ENCODE assay signal across 8 cellular contexts in genomic region chr11:102495161-102496042, GRCh38. TPM values are rescaled to one million over a fixed set of nuclear protein-coding genes. Genes with fewer than 3 reads are reported as not detected.
DNase-seq lines count a peak whose midpoint lies in the region; ATAC-seq and TF ChIP-seq lines count a peak whose summit lies in the region.

No MANE protein-coding gene starts in this region.

- H2AFZ ChIP-seq in Karpas-422 (ENCODE audit: low read length) = 0 out of 2 replicates have a peak overlapping the region, but pooled peaks have one; percentile 0

- no peaks in the 10 kb centered on the region for H3K9me2 ChIP-seq in Karpas-422 (replicated peaks; ENCODE audit: insufficient read depth, low read length)

- no peaks in the 10 kb centered on the region for H3K27me3 ChIP-seq in H7 (ENCODE audit: control insufficient read depth, insufficient read depth, low read length)
- no peaks in the 10 kb centered on the region for H3K27me3 ChIP-seq in Karpas-422 (ENCODE audit: low read length)
- no peaks in the 10 kb centered on the region for H3K27me3 ChIP-seq in right cardiac atrium (ENCODE audit: control insufficient read depth, insufficient read depth)

- H3K36me3 ChIP-seq in H7 (replicated peaks; ENCODE audit: control insufficient read depth, insufficient read depth, low read length) (no peaks in the 10 kb centered on the region), Karpas-422 (ENCODE audit: insufficient read depth, low read length) (no peaks in the 10 kb centered on the region)

- no peaks in the 10 kb centered on the region for H3K79me2 ChIP-seq in Karpas-422 (ENCODE audit: low read length)

- H3K4me3 ChIP-seq in H7 (ENCODE audit: insufficient read depth, low read depth, low read length) = no peak overlapping the region
- no peak overlapping the region for H3K4me3 ChIP-seq in Karpas-422 (ENCODE audit: low read length)
- no peak overlapping the region for H3K4me3 ChIP-seq in right cardiac atrium (ENCODE audit: low read length)
- H3K4me3 ChIP-seq in retinal pigment epithelial cell (ENCODE audit: low read length) = no peak overlapping the region

- H3K4me2 ChIP-seq in Karpas-422 (ENCODE audit: low read depth, low read length, poor library complexity, severe bottlenecking) = peak overlapping the region; percentile 1

- 0 out of 2 replicates have a peak overlapping the region, but pooled peaks have one; percentile 4 for H3K9ac ChIP-seq in Karpas-422 (ENCODE audit: low read length)

- H3K4me1 ChIP-seq in Karpas-422 (ENCODE audit: low read length) = peaks cover 11% of the 10 kb centered on the region
- no peaks in the 10 kb centered on the region for H3K4me1 ChIP-seq in right cardiac atrium (ENCODE audit: control insufficient read depth, insufficient read depth, low read length)

- H4K20me1 ChIP-seq in Karpas-422 (ENCODE audit: insufficient read depth, low read depth, low read length) = no peaks in the 10 kb centered on the region

- intact Hi-C loops in right cardiac atrium (cut with DNase I) = loop anchor here (5.0 to 10.0 kb wide), 4 partner anchors 151 to 211 kb away; partner anchors contain the start of gene BIRC2 (in 1 of the 4)

- peak in 5 of 6 experiments; percentile 3 to 82 (median 52) for DNase-seq in stimulated activated naive CD4-positive, alpha-beta T cell (lab: John Stamatoyannopoulos, UW)
- DNase-seq in stimulated activated naive CD4-positive, alpha-beta T cell treated with Interleukin-2 at 50 U/mL for 16 hours (lab: John Stamatoyannopoulos, UW) = no peak
- DNase-seq in H7 (peak; percentile 53), Karpas-422 (peak; percentile 96), OCI-M1 (lab: John Stamatoyannopoulos, UW) (peak; percentile 71), amniotic stem cell (lab: John Stamatoyannopoulos, UW) (peak; percentile 69), right cardiac atrium (no peak), retinal pigment epithelial cell (ENCODE audit: low read depth) (peak; percentile 57)

- peak; percentile 58 for TF ChIP-seq CTCF in retinal pigment epithelial cell (conservative IDR thresholded peaks at IDR 0.05; ENCODE audit: low read depth, low read length)

- H3K27ac ChIP-seq in Karpas-422 (ENCODE audit: low read length) (no peak overlapping the region), right cardiac atrium (ENCODE audit: low read length) (no peak overlapping the region)

- peak; percentile 77 to 80 for ATAC-seq in right cardiac atrium

- 32% methylated on average over 12 of the region's 12 CpGs for WGBS in right cardiac atrium

- H3K9me3 ChIP-seq in Karpas-422 (ENCODE audit: low read length) (no peaks in the 10 kb centered on the region), right cardiac atrium (ENCODE audit: control insufficient read depth, low read length) (no peaks in the 10 kb centered on the region)

RNA-seq across cellular contexts. Expression of gene MMP7, which starts 35.1 kb away (rescaled TPM):
- total RNA-seq in H7 (2014; rRNA removed; shearing (Covaris generic)) = not detected in 2 replicates
- 0.34 TPM in 1 of 2 replicates, not detected in the other for total RNA-seq in Karpas-422 (2014; rRNA removed; shearing (Covaris generic); ENCODE audit: low replicate concordance)
- not detected for total RNA-seq in right cardiac atrium
- not detected for polyA plus RNA-seq in right cardiac atrium

RNA-seq across cellular contexts. Expression of gene TMEM123, which starts 42.8 kb away (rescaled TPM):
- 73.7 and 113 TPM in 2 replicates for total RNA-seq in H7 (2014; rRNA removed; shearing (Covaris generic))
- 273 and 796 TPM in 2 replicates for total RNA-seq in Karpas-422 (2014; rRNA removed; shearing (Covaris generic); ENCODE audit: low replicate concordance)
- 100 to 1,000 TPM; 101 to 106 (median 101) TPM for total RNA-seq in right cardiac atrium
- polyA plus RNA-seq in right cardiac atrium = 52.4 TPM

Comparison
In these comparisons a context has a peak if more than half of its experiments do, and no peak if none do; other contexts are left out.
1. DNase-seq: peak in stimulated activated naive CD4-positive, alpha-beta T cell (5 of 6), H7 (single experiment), Karpas-422 (single experiment), OCI-M1 (single experiment), amniotic stem cell (single experiment) and retinal pigment epithelial cell (single experiment); none in stimulated activated naive CD4-positive, alpha-beta T cell treated with Interleukin-2 at 50 U/mL for 16 hours (single experiment) and right cardiac atrium (0 of 3).